In genomic region chr10:101122270-101123084, GRCh38 we compare ENCODE assay signal across 16 cellular contexts. TPM values are rescaled to one million over a fixed set of nuclear protein-coding genes. Genes with fewer than 3 reads are reported as not detected.
DNase-seq lines count a peak whose midpoint lies in the region; ATAC-seq, FAIRE-seq and TF ChIP-seq lines count a peak whose summit lies in the region.
"Had no signal": no experiment of that assay in that cellular context is flagged by ENCODE, and none has a peak within 500 bp of the region (broad histone marks: within the 10 kb centered on the region; RNA-seq: fewer than 3 reads in every experiment).

No MANE protein-coding gene starts in this region.

- H3K79me2 ChIP-seq in GM12878 (ENCODE audit: control insufficient read depth, insufficient read depth, low read length) = no peaks in the 10 kb centered on the region

- TF ChIP-seq CTCF in GM12878 (IDR thresholded peaks at IDR 0.05 in 2 of 3, conservative IDR thresholded peaks at IDR 0.05 in 1 of 3; ENCODE audit: control insufficient read depth in 2 of 3, extremely low read depth in 1 of 3, insufficient read depth in 1 of 3, low read depth in 3 of 3, low read length in 3 of 3) = no peak
- TF ChIP-seq CTCF in mesothelial cell of epicardium (IDR thresholded peaks at IDR 0.05; ENCODE audit: unreplicated experiment) = no peak
- TF ChIP-seq CTCF in suprapubic skin (IDR thresholded peaks at IDR 0.05) = no peak
- TF ChIP-seq CTCF in thyroid gland (IDR thresholded peaks at IDR 0.05) = no peak

- RAD21 ChIA-PET in GM12878 (lab: Charles Lee; ENCODE audit: unreplicated experiment) = interaction anchor here (0.8 to 1.5 kb wide), 2 partner anchors 17 to 19 kb away, joined by 3 read pairs; no protein-coding TSS in a partner anchor

- peak overlapping the region; percentile 70 for H3K4me3 Mint-ChIP-seq in activated naive CD4-positive, alpha-beta T cell treated with anti-CD3 and anti-CD28 coated beads, Interleukin-2, amount 50 U/mL, for 24 hours
- H3K4me3 Mint-ChIP-seq in mesothelial cell of epicardium = peak overlapping the region; percentile 2

- POLR2A ChIA-PET in GM12878 (lab: Charles Lee) = interaction anchor here (0.6 kb wide), 1 partner anchor 108 kb away, joined by 3 read pairs; no protein-coding TSS in a partner anchor

- no peak for TF ChIP-seq RAD21 in GM12878 (IDR thresholded peaks at IDR 0.05; ENCODE audit: insufficient read depth, low read depth, low read length)

- intact Hi-C loops in GM12878 (cut with micrococcal nuclease; ENCODE audit: unreplicated experiment) (no loop called here), thyroid gland (cut with DNase I) (no loop called here)

- peak overlapping the region; percentile 24 for H3K27ac Mint-ChIP-seq in activated naive CD4-positive, alpha-beta T cell treated with anti-CD3 and anti-CD28 coated beads, Interleukin-2, amount 50 U/mL, for 24 hours
- H3K27ac Mint-ChIP-seq in mesothelial cell of epicardium = no peak overlapping the region

- peaks cover 35% of the 10 kb centered on the region for H3K27me3 Mint-ChIP-seq in activated naive CD4-positive, alpha-beta T cell treated with anti-CD3 and anti-CD28 coated beads, Interleukin-2, amount 50 U/mL, for 24 hours
- peaks cover 100% of the 10 kb centered on the region for H3K27me3 Mint-ChIP-seq in mesothelial cell of epicardium (ENCODE audit: low read depth)

- SMC1A ChIA-PET in GM12878 (lab: Charles Lee; ENCODE audit: uncharacterized antibody, unreplicated experiment) = no interaction called here

- CTCF ChIA-PET in GM12878 (lab: Yijun Ruan, JAX) = interaction anchor here (1.0 to 1.5 kb wide), 4 partner anchors 19 to 124 kb away, joined by 3 to 5 read pairs (median 4); no protein-coding TSS in a partner anchor

- no peaks in the 10 kb centered on the region for H4K20me1 ChIP-seq in GM12878 (ENCODE audit: control insufficient read depth, insufficient read depth)

- H3K9ac ChIP-seq in GM12878 (ENCODE audit: control insufficient read depth, insufficient read depth, low read length) = no peak overlapping the region

- H3K9me3 ChIP-seq in GM12878 (replicated peaks; ENCODE audit: control insufficient read depth, insufficient read depth, low read length) (no peaks in the 10 kb centered on the region), suprapubic skin (no peaks in the 10 kb centered on the region), thyroid gland (no peaks in the 10 kb centered on the region)
- H3K9me3 ChIP-seq: uterus had no signal

- no peaks in the 10 kb centered on the region for H3K36me3 Mint-ChIP-seq in activated naive CD4-positive, alpha-beta T cell treated with anti-CD3 and anti-CD28 coated beads, Interleukin-2, amount 50 U/mL, for 24 hours
- no peaks in the 10 kb centered on the region for H3K36me3 Mint-ChIP-seq in mesothelial cell of epicardium

- H3K27ac ChIP-seq in GM12878 (ENCODE audit: control insufficient read depth, insufficient read depth) (no peak overlapping the region), suprapubic skin (no peak overlapping the region), thyroid gland (no peak overlapping the region)
- H3K27ac ChIP-seq: uterus had no signal

- BruUV-seq in GM12878 (replicated peaks; lab: Mats Ljungman, UMichigan) = no TSS peak

- H3K4me1 Mint-ChIP-seq in activated naive CD4-positive, alpha-beta T cell treated with anti-CD3 and anti-CD28 coated beads, Interleukin-2, amount 50 U/mL, for 24 hours = peaks cover 28% of the 10 kb centered on the region
- peaks cover 6% of the 10 kb centered on the region for H3K4me1 Mint-ChIP-seq in mesothelial cell of epicardium

- no peak for FAIRE-seq in GM12878 (lab: Jason Lieb, UNC)
- FAIRE-seq: D721Med had no signal

- H3K9me3 Mint-ChIP-seq in activated naive CD4-positive, alpha-beta T cell treated with anti-CD3 and anti-CD28 coated beads, Interleukin-2, amount 50 U/mL, for 24 hours = no peaks in the 10 kb centered on the region
- no peaks in the 10 kb centered on the region for H3K9me3 Mint-ChIP-seq in mesothelial cell of epicardium

- H3K4me2 ChIP-seq in GM12878 (ENCODE audit: control insufficient read depth, insufficient read depth) = no peak overlapping the region

- WGBS in GM12878 (ENCODE audit: insufficient coverage, insufficient replicate concordance, low lambda C conversion rate, missing lambda C conversion rate) = 32% methylated on average over 16 of the region's 16 CpGs
- WGBS in suprapubic skin = 37% methylated on average over 12 of the region's 16 CpGs
- WGBS in thyroid gland, 2 donors = 40% methylated on average over 14 to 16 of the region's 16 CpGs

- H3K4me3 ChIP-seq in GM12878 (no peak overlapping the region), suprapubic skin (peak overlapping the region; percentile 38), thyroid gland (replicated peaks in 1 of 3) (no peak overlapping the region)
- H3K4me3 ChIP-seq: uterus had no signal

- H3K36me3 ChIP-seq in GM12878 (ENCODE audit: control insufficient read depth in 2 of 2, insufficient read depth in 2 of 2, low read length in 1 of 2) (no peaks in the 10 kb centered on the region), suprapubic skin (no peaks in the 10 kb centered on the region), thyroid gland (no peaks in the 10 kb centered on the region)
- H3K36me3 ChIP-seq: uterus had no signal

- no peak for DNase-seq in activated naive CD4-positive, alpha-beta T cell treated with Interleukin-2 at 50 U/mL for 16 hours
- DNase-seq in GM12878 (ENCODE audit: low read depth, low spot score) (no peak), mesothelial cell of epicardium (ENCODE audit: low spot score in 2 of 2, unreplicated experiment in 2 of 2) (no peak), suprapubic skin (ENCODE audit: low spot score in 2 of 2) (no peak), hippocampal formation (lab: John Stamatoyannopoulos, UW) (no peak), thyroid gland (no peak), NCI-H187 (lab: John Stamatoyannopoulos, UW) (no peak)
- DNase-seq: activated CD8-positive, alpha-beta memory T cell treated with anti-CD3 and anti-CD28 coated beads for 24 hours; caudate nucleus; kidney glomerular epithelial cell; NCI-H2227 treated with DMSO at 0.1 percent for 48 hours; stimulated activated CD4-positive, alpha-beta T cell treated with anti-CD3 and anti-CD28 coated beads, Interleukin-4, amount 100 ng/mL, for 1 hour; uterus had no signal

- H2AFZ ChIP-seq in GM12878 (ENCODE audit: control insufficient read depth, low read depth, low read length) = no peak overlapping the region

- peaks cover 25% of the 10 kb centered on the region in 2 experiments for H3K27me3 ChIP-seq in GM12878 (replicated peaks in 1 of 2; ENCODE audit: control insufficient read depth in 2 of 2, insufficient read depth in 2 of 2, low read length in 1 of 2)
- peaks cover 78% of the 10 kb centered on the region for H3K27me3 ChIP-seq in suprapubic skin
- peaks cover 29% of the 10 kb centered on the region for H3K27me3 ChIP-seq in thyroid gland

- TF ChIP-seq EP300 in GM12878 (IDR thresholded peaks at IDR 0.05; ENCODE audit: borderline replicate concordance in 1 of 2, control insufficient read depth in 1 of 2, low read depth in 2 of 2, low read length in 2 of 2) (no peak), suprapubic skin (IDR thresholded peaks at IDR 0.05) (no peak)

- TF ChIP-seq POLR2A in GM12878 (IDR thresholded peaks at IDR 0.05; ENCODE audit: low read depth, low read length) (no peak), suprapubic skin (IDR thresholded peaks at IDR 0.05) (no peak), thyroid gland (IDR thresholded peaks at IDR 0.05) (no peak)

- H3K4me1 ChIP-seq in GM12878 (ENCODE audit: control insufficient read depth, insufficient read depth, low read length) (no peaks in the 10 kb centered on the region; the same call in 1 of the 2 replicates), suprapubic skin (peaks cover 32% of the 10 kb centered on the region), thyroid gland (peaks cover 17 to 20% of the 10 kb centered on the region in 2 donors)

- in situ Hi-C loops in GM12878 (cut with MboI) = no loop called here

- no peak for ATAC-seq in GM12878

TF ChIP-seq in GM12878, 131 proteins besides CTCF, POLR2A, EP300 and RAD21:
- TF ChIP-seq CHD2 (IDR thresholded peaks at IDR 0.05; ENCODE audit: borderline replicate concordance, low read depth, low read length) (no peak), SUZ12 (IDR thresholded peaks at IDR 0.05; ENCODE audit: unreplicated experiment) (peak; percentile 28), PBX3 (IDR thresholded peaks at IDR 0.05; ENCODE audit: insufficient replicate concordance, low read depth, low read length) (no peak)

RNA-seq across cellular contexts. Expression of gene TLX1, which starts 8.6 kb away (rescaled TPM):
- total RNA-seq in GM12878 (2013; cell fraction: nucleolus; rRNA removed) = not detected in 2 replicates
- total RNA-seq in GM12878 (2014; rRNA removed) = not detected in 2 replicates
- total RNA-seq in GM12878 (2014; rRNA removed; fragmentation: Illumina TruSeq; extraction: Trizol) = not detected in 2 replicates
- not detected in 2 replicates for total RNA-seq in GM12878 (2021)
- not detected for polyA plus RNA-seq in GM12878 (2011; ENCODE audit: low read depth)
- polyA plus RNA-seq in GM12878 (2011; rRNA removed) = not detected in 2 replicates
- polyA plus RNA-seq in GM12878 (2011; cell fraction: cytosol; rRNA removed) = not detected in 2 replicates
- polyA plus RNA-seq in GM12878 (2011; cell fraction: nucleus; rRNA removed) = not detected in 2 replicates
- not detected in 2 replicates for polyA plus RNA-seq in GM12878 (2012)
- polyA plus RNA-seq in GM12878 (2014; fragmentation: Illumina TruSeq; extraction: Trizol) = not detected in 2 replicates
- polyA plus RNA-seq in GM12878 (2014; fragmentation: Nextera tagmentation; extraction: Ambion mirVana) = not detected
- polyA plus RNA-seq in GM12878 (2014; rRNA removed) = not detected in 2 replicates
- not detected for polyA plus RNA-seq in GM12878 (2016; fragmentation: Nextera tagmentation; extraction: Ambion mirVana)
- polyA minus RNA-seq in GM12878 (2011; rRNA and poly(A)+ RNA removed) = 0.10 TPM in 1 of 2 replicates, not detected in the other
- not detected in 2 replicates for polyA minus RNA-seq in GM12878 (2011; cell fraction: cytosol; rRNA and poly(A)+ RNA removed)
- not detected in 2 replicates for polyA minus RNA-seq in GM12878 (2011; cell fraction: nucleus; rRNA and poly(A)+ RNA removed)
- not detected in 3 replicates for total RNA-seq in mesothelial cell of epicardium
- total RNA-seq in suprapubic skin = not detected
- not detected for total RNA-seq in thyroid gland
- total RNA-seq: glomerular endothelial cell, uterus had no signal
